Comparison of ENCODE assay signal across 21 cellular contexts in genomic region chr14:32419429-32419828, GRCh38.
"Had no signal": no experiment of that assay in that cellular context is flagged by ENCODE, and none has a peak within 500 bp of the region (broad histone marks: within the 10 kb centered on the region; RNA-seq: fewer than 3 reads in every experiment).

No MANE protein-coding gene starts in this region.

- ATAC-seq: activated CD4-positive, alpha-beta T cell treated with anti-CD3 and anti-CD28 coated beads for 36 hours; activated CD8-positive, alpha-beta memory T cell treated with anti-CD3 and anti-CD28 coated beads, Interleukin-2, amount 10 ng/mL, durations not matched to agents 7 days and 5 days; activated naive CD8-positive, alpha-beta T cell treated with anti-CD3 and anti-CD28 coated beads, Interleukin-2, amount 50 U/mL, for 24 hours; effector memory CD8-positive, alpha-beta T cell; left colon; upper lobe of right lung had no signal

- H3K27me3 Mint-ChIP-seq: activated CD4-positive, alpha-beta memory T cell treated with anti-CD3 and anti-CD28 coated beads for 36 hours; activated naive CD8-positive, alpha-beta T cell treated with anti-CD3 and anti-CD28 coated beads, Interleukin-2, amount 50 U/mL, for 24 hours; dendritic cell treated with granulocyte-macrophage colony-stimulating factor and Interleukin-4, amounts not matched to agents 40 ng/mL and 50 ng/mL, for 4 days; effector memory CD8-positive, alpha-beta T cell had no signal

- H3K4me1 Mint-ChIP-seq: activated CD4-positive, alpha-beta T cell treated with anti-CD3 and anti-CD28 coated beads for 36 hours; activated CD8-positive, alpha-beta memory T cell treated with anti-CD3 and anti-CD28 coated beads, Interleukin-2, amount 10 ng/mL, durations not matched to agents 7 days and 5 days; activated naive CD8-positive, alpha-beta T cell treated with anti-CD3 and anti-CD28 coated beads, Interleukin-2, amount 50 U/mL, for 24 hours had no signal

- H3K9me3 Mint-ChIP-seq: effector memory CD8-positive, alpha-beta T cell had no signal

- H3K27me3 ChIP-seq: sigmoid colon, upper lobe of right lung had no signal

- H3K9me3 ChIP-seq: prostate gland, sigmoid colon, thoracic aorta, upper lobe of right lung had no signal

- H3K36me3 Mint-ChIP-seq: activated CD4-positive, alpha-beta memory T cell treated with anti-CD3 and anti-CD28 coated beads for 36 hours; activated CD8-positive, alpha-beta memory T cell treated with anti-CD3 and anti-CD28 coated beads, Interleukin-2, amount 10 ng/mL, durations not matched to agents 7 days and 5 days had no signal

- H3K36me3 ChIP-seq: prostate gland, sigmoid colon, thoracic aorta, upper lobe of right lung had no signal

- H3K4me1 ChIP-seq: prostate gland, upper lobe of right lung had no signal

- H3K4me3 Mint-ChIP-seq: activated CD4-positive, alpha-beta memory T cell treated with anti-CD3 and anti-CD28 coated beads for 36 hours; activated CD4-positive, alpha-beta T cell treated with anti-CD3 and anti-CD28 coated beads for 36 hours; activated CD8-positive, alpha-beta memory T cell treated with anti-CD3 and anti-CD28 coated beads, Interleukin-2, amount 10 ng/mL, durations not matched to agents 7 days and 5 days; activated naive CD4-positive, alpha-beta T cell treated with anti-CD3 and anti-CD28 coated beads for 36 hours; activated naive CD8-positive, alpha-beta T cell treated with anti-CD3 and anti-CD28 coated beads, Interleukin-2, amount 50 U/mL, for 24 hours; dendritic cell treated with granulocyte-macrophage colony-stimulating factor and Interleukin-4, amounts not matched to agents 40 ng/mL and 50 ng/mL, for 4 days; effector memory CD8-positive, alpha-beta T cell; neural crest cell had no signal

- H3K27ac ChIP-seq: prostate gland, thoracic aorta, upper lobe of right lung, VCaP had no signal

- H3K27ac Mint-ChIP-seq: activated CD4-positive, alpha-beta memory T cell treated with anti-CD3 and anti-CD28 coated beads for 36 hours; activated CD4-positive, alpha-beta T cell treated with anti-CD3 and anti-CD28 coated beads for 36 hours; activated CD8-positive, alpha-beta memory T cell treated with anti-CD3 and anti-CD28 coated beads, Interleukin-2, amount 10 ng/mL, durations not matched to agents 7 days and 5 days; activated naive CD4-positive, alpha-beta T cell treated with anti-CD3 and anti-CD28 coated beads for 36 hours; activated naive CD8-positive, alpha-beta T cell treated with anti-CD3 and anti-CD28 coated beads, Interleukin-2, amount 50 U/mL, for 24 hours; activated T-helper 2 cell treated with anti-CD3 and anti-CD28 coated beads, Interferon-gamma antibody, Interleukin-2, Interleukin-4, amounts not matched to agents 10 μg/mL and 5 μg/mL and 100 μg/mL, durations not matched to agents 14 hours and 24 hours and 36 hours; dendritic cell treated with granulocyte-macrophage colony-stimulating factor and Interleukin-4, amounts not matched to agents 40 ng/mL and 50 ng/mL, for 4 days; effector memory CD8-positive, alpha-beta T cell had no signal

- DNase-seq: activated CD4-positive, alpha-beta memory T cell treated with anti-CD3 and anti-CD28 coated beads for 36 hours; activated CD4-positive, alpha-beta T cell treated with anti-CD3 and anti-CD28 coated beads for 36 hours; activated CD8-positive, alpha-beta memory T cell treated with anti-CD3 and anti-CD28 coated beads, Interleukin-2, amount 10 ng/mL, durations not matched to agents 7 days and 5 days; activated naive CD4-positive, alpha-beta T cell treated with anti-CD3 and anti-CD28 coated beads for 36 hours; activated naive CD8-positive, alpha-beta T cell treated with anti-CD3 and anti-CD28 coated beads, Interleukin-2, amount 50 U/mL, for 24 hours; activated T-cell treated with anti-CD3 and anti-CD28 coated beads, Interleukin-2, amount 50 U/mL, for 1 hour; aorta; effector memory CD8-positive, alpha-beta T cell; head of caudate nucleus; left colon; midbrain; sigmoid colon; stimulated activated CD4-positive, alpha-beta T cell treated with anti-CD3 and anti-CD28 coated beads, Interleukin-1b, Interleukin-23, amount 100 ng/mL, for 48 hours; upper lobe of right lung had no signal

- H3K4me3 ChIP-seq: lung, prostate gland, sigmoid colon, thoracic aorta, upper lobe of right lung had no signal
